Comparison of ENCODE assay signal across 1 cellular context in genomic region chr22:41596776-41597634, GRCh38.
TF ChIP-seq lines count a peak whose summit lies in the region.

No MANE protein-coding gene starts in this region.

TF ChIP-seq in HepG2, 621 proteins besides CTCF, POLR2A, EP300 and RAD21 (continued from another document and continues in another):
- no peak for TF ChIP-seq CSRNP2 (CRISPR knock-in tag; conservative IDR thresholded peaks at IDR 0.05; ENCODE audit: low read depth)
- no peak for TF ChIP-seq MAFF (IDR thresholded peaks at IDR 0.05; ENCODE audit: low read depth, low read length)
- TF ChIP-seq RFX3 (CRISPR knock-in tag; IDR thresholded peaks at IDR 0.05), result no peak
- TF ChIP-seq CREBL2 (CRISPR knock-in tag; IDR thresholded peaks at IDR 0.05; ENCODE audit: borderline replicate concordance), result no peak
- no peak for TF ChIP-seq REPIN1 (CRISPR knock-in tag; IDR thresholded peaks at IDR 0.05; ENCODE audit: borderline replicate concordance, low read depth)
- no peak for TF ChIP-seq ZNF121 (CRISPR knock-in tag; IDR thresholded peaks at IDR 0.05)
- no peak for TF ChIP-seq ZMAT3 (CRISPR knock-in tag; conservative IDR thresholded peaks at IDR 0.05)
- no peak for TF ChIP-seq ZNF326 (CRISPR knock-in tag; IDR thresholded peaks at IDR 0.05; ENCODE audit: borderline replicate concordance)
- TF ChIP-seq SALL1 (CRISPR knock-in tag; IDR thresholded peaks at IDR 0.05), result peak; percentile 68; the same call in 1 of the 2 replicates
- TF ChIP-seq MEIS1 (CRISPR knock-in tag; IDR thresholded peaks at IDR 0.05; ENCODE audit: borderline replicate concordance), result no peak
- TF ChIP-seq HOXA9 (CRISPR knock-in tag; IDR thresholded peaks at IDR 0.05; ENCODE audit: borderline replicate concordance), result no peak
- TF ChIP-seq ZNF790 (CRISPR knock-in tag; IDR thresholded peaks at IDR 0.05; ENCODE audit: borderline replicate concordance), result no peak
- TF ChIP-seq PHF21A (CRISPR knock-in tag; IDR thresholded peaks at IDR 0.05), result no peak
- no peak for TF ChIP-seq ZBTB25 (CRISPR knock-in tag; IDR thresholded peaks at IDR 0.05)
- peak; percentile 46; the same call in 1 of the 2 replicates for TF ChIP-seq GMEB1 (CRISPR knock-in tag; IDR thresholded peaks at IDR 0.05; ENCODE audit: borderline replicate concordance)
- TF ChIP-seq SRSF4 (IDR thresholded peaks at IDR 0.05; ENCODE audit: low read depth, low read length, poor library complexity, severe bottlenecking), result no peak
- no peak for TF ChIP-seq TOE1 (CRISPR knock-in tag; IDR thresholded peaks at IDR 0.05)
- no peak for TF ChIP-seq SNAI1 (CRISPR knock-in tag; IDR thresholded peaks at IDR 0.05; ENCODE audit: borderline replicate concordance)
- no peak for TF ChIP-seq ERF (CRISPR knock-in tag; IDR thresholded peaks at IDR 0.05)
- no peak for TF ChIP-seq ZNF530 (CRISPR knock-in tag; IDR thresholded peaks at IDR 0.05; ENCODE audit: low read depth)
- no peak for TF ChIP-seq TFDP1 (CRISPR knock-in tag; IDR thresholded peaks at IDR 0.05; ENCODE audit: borderline replicate concordance)
- no peak for TF ChIP-seq FOXA1 (IDR thresholded peaks at IDR 0.05)
- TF ChIP-seq FOXA1 (CRISPR knock-in tag; IDR thresholded peaks at IDR 0.05), result no peak
- TF ChIP-seq KLF15 (CRISPR knock-in tag; IDR thresholded peaks at IDR 0.05; ENCODE audit: borderline replicate concordance), result no peak
- TF ChIP-seq PREB (CRISPR knock-in tag; IDR thresholded peaks at IDR 0.05), result no peak
- peak; percentile 23; the same call in 1 of the 2 replicates for TF ChIP-seq ZNF362 (CRISPR knock-in tag; IDR thresholded peaks at IDR 0.05; ENCODE audit: borderline replicate concordance)
- no peak for TF ChIP-seq ZNF569 (CRISPR knock-in tag; IDR thresholded peaks at IDR 0.05; ENCODE audit: borderline replicate concordance)
- no peak for TF ChIP-seq SUZ12 (IDR thresholded peaks at IDR 0.05; ENCODE audit: low read depth, low read length)
- TF ChIP-seq CCAR2 (optimal IDR thresholded peaks at IDR 0.05; ENCODE audit: low read depth, low read length), result no peak
- peak; percentile 21; the same call in 1 of the 2 replicates for TF ChIP-seq ZNF350 (CRISPR knock-in tag; IDR thresholded peaks at IDR 0.05; ENCODE audit: borderline replicate concordance, low read depth)
- TF ChIP-seq CENPT (CRISPR knock-in tag; IDR thresholded peaks at IDR 0.05; ENCODE audit: low read depth), result no peak
- TF ChIP-seq MXI1 (IDR thresholded peaks at IDR 0.05; ENCODE audit: borderline replicate concordance, low read depth, low read length), result 0 out of 3 replicates have a peak, but pooled peaks have one; percentile 40
- TF ChIP-seq GMEB2 (CRISPR knock-in tag; IDR thresholded peaks at IDR 0.05; ENCODE audit: low read depth), result no peak
- TF ChIP-seq PPARG (CRISPR knock-in tag; conservative IDR thresholded peaks at IDR 0.05), result no peak
- no peak for TF ChIP-seq ZNF230 (CRISPR knock-in tag; IDR thresholded peaks at IDR 0.05)
- TF ChIP-seq EHMT2 (IDR thresholded peaks at IDR 0.05; ENCODE audit: borderline replicate concordance, low read depth, low read length), result no peak
- no peak for TF ChIP-seq ZNF354B (CRISPR knock-in tag; IDR thresholded peaks at IDR 0.05)
- TF ChIP-seq ZNF713 (CRISPR knock-in tag; IDR thresholded peaks at IDR 0.05), result no peak
- TF ChIP-seq AKNA (CRISPR knock-in tag; IDR thresholded peaks at IDR 0.05; ENCODE audit: borderline replicate concordance), result no peak
- TF ChIP-seq CAMTA2 (CRISPR knock-in tag; IDR thresholded peaks at IDR 0.05; ENCODE audit: borderline replicate concordance), result 0 out of 2 replicates have a peak, but pooled peaks have one; percentile 34
- TF ChIP-seq ZNF512 (CRISPR knock-in tag; IDR thresholded peaks at IDR 0.05), result no peak
- TF ChIP-seq E2F2 (CRISPR knock-in tag; IDR thresholded peaks at IDR 0.05; ENCODE audit: borderline replicate concordance), result no peak
- TF ChIP-seq KAT7 (CRISPR knock-in tag; IDR thresholded peaks at IDR 0.05; ENCODE audit: borderline replicate concordance), result no peak; the same call in 1 of the 2 replicates
- peak; percentile 17; the same call in 1 of the 2 replicates for TF ChIP-seq TARDBP (CRISPR knock-in tag; IDR thresholded peaks at IDR 0.05)
- TF ChIP-seq ZNF543 (CRISPR knock-in tag; IDR thresholded peaks at IDR 0.05), result no peak
- TF ChIP-seq ARNTL (CRISPR knock-in tag; IDR thresholded peaks at IDR 0.05), result no peak
- peak; percentile 44; the same call in 1 of the 2 replicates for TF ChIP-seq ZNF724P (CRISPR knock-in tag; IDR thresholded peaks at IDR 0.05; ENCODE audit: borderline replicate concordance)
- no peak for TF ChIP-seq ARNT (IDR thresholded peaks at IDR 0.05)
- TF ChIP-seq ZNF264 (CRISPR knock-in tag; IDR thresholded peaks at IDR 0.05), result no peak
- TF ChIP-seq ZNF672 (CRISPR knock-in tag; IDR thresholded peaks at IDR 0.05), result no peak
- no peak for TF ChIP-seq SOX6 (IDR thresholded peaks at IDR 0.05)
- TF ChIP-seq SOX6 (CRISPR knock-in tag; IDR thresholded peaks at IDR 0.05), result peak; percentile 39
